In the genomic region with DNA sequence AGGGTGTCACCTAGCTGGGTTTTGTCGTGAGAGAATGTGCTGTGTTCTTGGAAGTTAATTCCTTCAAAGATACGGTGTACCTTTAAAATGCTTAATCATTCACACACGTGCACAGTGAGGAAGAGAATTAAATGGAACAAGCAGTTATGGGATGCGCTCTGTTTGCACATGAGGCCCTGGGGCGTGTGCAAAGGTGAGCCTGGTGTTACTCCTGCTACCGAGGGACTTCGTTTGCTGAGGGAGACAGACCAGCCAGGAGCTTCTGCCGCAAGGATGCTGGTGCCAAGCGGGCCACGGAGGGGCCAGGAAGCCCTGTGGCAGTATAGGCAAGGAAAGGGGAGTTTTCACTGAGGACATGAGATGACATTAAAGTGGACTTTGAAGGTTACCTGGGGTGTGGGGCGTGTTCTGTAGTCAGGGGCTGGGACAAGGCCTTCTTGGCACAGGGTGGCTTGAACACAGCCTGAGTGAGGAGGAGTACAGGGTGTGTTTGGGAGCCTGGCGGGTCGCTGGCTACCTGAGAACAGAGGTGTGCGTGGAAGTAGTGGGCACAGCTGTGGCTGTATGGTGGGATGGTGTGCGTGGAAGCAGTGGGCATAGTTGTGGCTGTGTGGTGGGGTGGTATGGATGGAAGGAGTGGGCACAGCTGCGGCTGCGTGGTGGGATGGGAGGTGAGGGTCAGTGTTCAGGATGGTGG, we compare ENCODE assay signal across 9 cellular contexts. TPM values are rescaled to one million over a fixed set of nuclear protein-coding genes. Genes with fewer than 3 reads are reported as not detected.
A peak's percentile ranks its signal among the peaks of the same experiment; 100 is the strongest.
DNase-seq lines count a peak whose midpoint lies in the region; ATAC-seq and TF ChIP-seq lines count a peak whose summit lies in the region.
"Had no signal": no experiment of that assay in that cellular context is flagged by ENCODE, and none has a peak within 500 bp of the region (broad histone marks: within the 10 kb centered on the region; RNA-seq: fewer than 3 reads in every experiment).

No MANE protein-coding gene starts in this region.

- H3K27me3 Mint-ChIP-seq in activated T-cell treated with anti-CD3 and anti-CD28 coated beads, Interleukin-2, amount 50 U/mL, for 24 hours: no peaks in the 10 kb centered on the region
- H3K27me3 Mint-ChIP-seq in T-cell: no peaks in the 10 kb centered on the region

- peak overlapping the region; percentile 76 for H3K4me3 Mint-ChIP-seq in activated T-cell treated with anti-CD3 and anti-CD28 coated beads, Interleukin-2, amount 50 U/mL, for 24 hours
- peak overlapping the region; percentile 61 to 79 (median 65) for H3K4me3 Mint-ChIP-seq in T-cell

- TF ChIP-seq EP300 in esophagus muscularis mucosa (IDR thresholded peaks at IDR 0.05): no peak

- ATAC-seq in T-cell (replicated peaks in 1 of 4) (no peak), HG02981 (IDR thresholded peaks at IDR 0.05; ENCODE audit: unreplicated experiment) (no peak)

- no peak for TF ChIP-seq CTCF in spleen (IDR thresholded peaks at IDR 0.05 in 8 of 11, conservative IDR thresholded peaks at IDR 0.05 in 3 of 11)
- TF ChIP-seq CTCF in esophagus muscularis mucosa (IDR thresholded peaks at IDR 0.05): no peak

- no peak for DNase-seq in activated T-cell treated with anti-CD3 and anti-CD28 coated beads, Interleukin-2, amount 50 U/mL, for 24 hours
- no peak for DNase-seq in activated T-cell treated with anti-CD3 and anti-CD28 coated beads, Interleukin-2, amount 50 U/mL, for 1 hour
- DNase-seq in T-cell (no peak), epithelial cell of prostate (ENCODE audit: low read depth, low spot score) (no peak), spleen (peak; percentile 74), midbrain (lab: John Stamatoyannopoulos, UW) (no peak), esophagus muscularis mucosa (ENCODE audit: extremely low spot score) (no peak)
- DNase-seq: pancreas had no signal

- peaks cover 67 to 93% (median 88%) of the 10 kb centered on the region in 6 donors for H3K4me1 ChIP-seq in spleen
- peaks cover 53 to 58% (median 55%) of the 10 kb centered on the region in 4 donors for H3K4me1 ChIP-seq in esophagus muscularis mucosa

- POLR2A ChIA-PET in T-cell (lab: Charles Lee): no interaction called here

- TF ChIP-seq POLR2A in spleen (IDR thresholded peaks at IDR 0.05) (no peak), esophagus muscularis mucosa (IDR thresholded peaks at IDR 0.05; ENCODE audit: low read depth) (no peak)

- H3K27ac Mint-ChIP-seq in activated T-cell treated with anti-CD3 and anti-CD28 coated beads, Interleukin-2, amount 50 U/mL, for 24 hours: peak overlapping the region; percentile 90
- H3K27ac Mint-ChIP-seq in T-cell: peak overlapping the region; percentile 96 to 97

- H3K27ac ChIP-seq in epithelial cell of prostate (peak overlapping the region; percentile 86), spleen (peak overlapping the region; percentile 72 to 91 (median 81)), esophagus muscularis mucosa (replicated peaks in 1 of 4) (no peak overlapping the region)

- H3K4me3 ChIP-seq in spleen: peak overlapping the region in 1 of 8 donors; percentile 54
- no peak overlapping the region for H3K4me3 ChIP-seq in esophagus muscularis mucosa
- H3K4me3 ChIP-seq: pancreas had no signal

- peaks cover 74% of the 10 kb centered on the region for H3K4me1 Mint-ChIP-seq in activated T-cell treated with anti-CD3 and anti-CD28 coated beads, Interleukin-2, amount 50 U/mL, for 24 hours (ENCODE audit: low read depth)
- peaks cover 58 to 84% (median 76%) of the 10 kb centered on the region in 3 donors for H3K4me1 Mint-ChIP-seq in T-cell

- H3K27me3 ChIP-seq in spleen (replicated peaks in 1 of 7): no peaks in the 10 kb centered on the region
- H3K27me3 ChIP-seq in esophagus muscularis mucosa: no peaks in the 10 kb centered on the region
- H3K27me3 ChIP-seq: pancreas had no signal

- no peaks in the 10 kb centered on the region for H3K9me3 Mint-ChIP-seq in activated T-cell treated with anti-CD3 and anti-CD28 coated beads, Interleukin-2, amount 50 U/mL, for 24 hours
- no peaks in the 10 kb centered on the region for H3K9me3 Mint-ChIP-seq in T-cell

- WGBS in spleen, 5 donors: 71 to 81% (median 76%) methylated on average over 17 of the region's 17 CpGs
- 86% methylated on average over 17 of the region's 17 CpGs for WGBS in esophagus muscularis mucosa

- peaks cover 0 to 23% (median 0%) of the 10 kb centered on the region in 6 donors for H3K36me3 ChIP-seq in spleen
- H3K36me3 ChIP-seq in esophagus muscularis mucosa: no peaks in the 10 kb centered on the region
- H3K36me3 ChIP-seq: pancreas had no signal

- peaks cover 27% of the 10 kb centered on the region for H3K36me3 Mint-ChIP-seq in activated T-cell treated with anti-CD3 and anti-CD28 coated beads, Interleukin-2, amount 50 U/mL, for 24 hours (ENCODE audit: low read depth)
- H3K36me3 Mint-ChIP-seq in T-cell: peaks cover 6% of the 10 kb centered on the region

- H3K9me3 ChIP-seq in spleen (no peaks in the 10 kb centered on the region), esophagus muscularis mucosa (no peaks in the 10 kb centered on the region)
- H3K9me3 ChIP-seq: pancreas had no signal

- intact Hi-C loops in spleen (cut with DNase I; ENCODE audit: low total_unique reads): no loop called here
- intact Hi-C loops in esophagus muscularis mucosa (cut with DNase I): no loop called here

- CTCF ChIA-PET in T-cell (lab: Charles Lee): interaction anchor here in 1 of 2 donors (1.2 kb wide), 1 partner anchor 314 kb away, joined by 4 read pairs; no protein-coding TSS in a partner anchor

RNA-seq across cellular contexts. Expression of a gene that starts 13.5 kb away (rescaled TPM):
- total RNA-seq in T-cell (10 to 100 TPM; 38.3 to 67.8 (median 57.7) TPM), spleen (10 to 100 TPM; 40.1 to 66.9 (median 54.8) TPM), esophagus muscularis mucosa (10 to 100 TPM; 15.2 to 20.7 (median 18.8) TPM)
- polyA plus RNA-seq in spleen: 10 to 100 TPM; 17.2 to 34.0 (median 25.9) TPM

RNA-seq across cellular contexts. Expression of a gene that starts 37.9 kb away (rescaled TPM):
- total RNA-seq in T-cell (100 to 1,000 TPM in 3 of 5 donors, 10 to 100 TPM in 2; 77.4 to 155 (median 125) TPM), spleen (10 to 100 TPM; 31.3 to 47.1 (median 40.6) TPM), esophagus muscularis mucosa (10 to 100 TPM; 37.3 to 51.1 (median 48.0) TPM)
- 10 to 100 TPM; 13.7 to 17.1 (median 14.5) TPM for polyA plus RNA-seq in spleen

Comparison
In these comparisons a context has a peak if more than half of its experiments do, and no peak if none do; other contexts are left out.
1. H3K27ac ChIP-seq: peak in epithelial cell of prostate (single experiment) and spleen (8 of 8); none in esophagus muscularis mucosa (0 of 4).